ENCODE assay signal across 10 cellular contexts in genomic region chr2:140061240-140061639, GRCh38.
"Had no signal": no experiment of that assay in that cellular context is flagged by ENCODE, and none has a peak within 500 bp of the region (broad histone marks: within the 10 kb centered on the region; RNA-seq: fewer than 3 reads in every experiment).

No MANE protein-coding gene starts in this region.

- DNase-seq: H9, HCEC 1CT, HFFc6, KBM-7 had no signal

- H3K4me3 ChIP-seq: GM23338 had no signal

- H2AFZ ChIP-seq: GM23338 had no signal

- H3K4me2 ChIP-seq: GM23338, KMS-11 had no signal

- ATAC-seq: GM23338, HepG2 had no signal

- H3K27ac ChIP-seq: HL-60, KMS-11 had no signal

- FAIRE-seq: H1, H54, HepG2 had no signal

- H3K9ac ChIP-seq: KMS-11 had no signal
